27 cellular contexts compared by ENCODE assay signal in genomic region chr12:2147335-2147734, GRCh38.
"Had no signal": no experiment of that assay in that cellular context is flagged by ENCODE, and none has a peak within 500 bp of the region (broad histone marks: within the 10 kb centered on the region; RNA-seq: fewer than 3 reads in every experiment).

No MANE protein-coding gene starts in this region.

- H3K27ac ChIP-seq: adrenal gland, cardiac muscle cell, colonic mucosa, foreskin keratinocyte, gastrocnemius medialis had no signal

- H3K36me3 ChIP-seq: adrenal gland, breast epithelium, cardiac muscle cell, colonic mucosa, esophagus muscularis mucosa, gastrocnemius medialis had no signal

- DNase-seq: activated CD4-positive, alpha-beta memory T cell treated with anti-CD3 and anti-CD28 coated beads, Interleukin-2, amount 10 ng/mL, durations not matched to agents 7 days and 5 days; activated CD4-positive, alpha-beta T cell treated with anti-CD3 and anti-CD28 coated beads for 1 hour; activated CD4-positive, alpha-beta T cell treated with anti-CD3 and anti-CD28 coated beads for 4 hours; activated CD4-positive, alpha-beta T cell treated with anti-CD3 and anti-CD28 coated beads, Interleukin-2, amount 10 ng/mL, durations not matched to agents 7 days and 5 days; activated CD4-positive, alpha-beta T cell treated with anti-CD3 and anti-CD28 coated beads, Interleukin-2, amount 50 U/mL, for 4 hours; activated CD8-positive, alpha-beta memory T cell treated with anti-CD3 and anti-CD28 coated beads, Interleukin-2, amount 50 U/mL, for 48 hours; activated effector memory CD4-positive, alpha-beta T cell treated with anti-CD3 and anti-CD28 coated beads, Interleukin-2, amount 50 U/mL, for 16 hours; activated naive CD4-positive, alpha-beta T cell treated with anti-CD3 and anti-CD28 coated beads for 36 hours; activated naive CD8-positive, alpha-beta T cell treated with anti-CD3 and anti-CD28 coated beads for 36 hours; activated naive CD8-positive, alpha-beta T cell treated with anti-CD3 and anti-CD28 coated beads, Interleukin-2, amount 50 U/mL, for 24 hours; activated T-cell treated with anti-CD3 and anti-CD28 coated beads for 4 hours; activated T-cell treated with anti-CD3 and anti-CD28 coated beads, Interleukin-2, amount 50 U/mL, for 24 hours; adrenal gland; amygdala; aorta; central memory CD4-positive, alpha-beta T cell; cerebellar nuclear complex; colonic mucosa; effector memory CD4-positive, alpha-beta T cell; erythroblast; foreskin keratinocyte; gastrocnemius medialis; glutamatergic neuron; T-helper 2 cell had no signal

- H3K4me3 ChIP-seq: adrenal gland, breast epithelium, cardiac muscle cell, colonic mucosa, esophagus muscularis mucosa, gastrocnemius medialis had no signal

- H3K9me3 ChIP-seq: adrenal gland, breast epithelium, colonic mucosa, esophagus muscularis mucosa, gastrocnemius medialis had no signal

- H3K4me1 ChIP-seq: adrenal gland, breast epithelium, colonic mucosa, foreskin keratinocyte, gastrocnemius medialis had no signal

- H3K27me3 ChIP-seq: adrenal gland, breast epithelium, cardiac muscle cell, colonic mucosa, esophagus muscularis mucosa had no signal
